24 cellular contexts compared by ENCODE assay signal in genomic region chr19:39672473-39672872, GRCh38. TPM values are rescaled to one million over a fixed set of nuclear protein-coding genes. Genes with fewer than 3 reads are reported as not detected.
"Had no signal": no experiment of that assay in that cellular context is flagged by ENCODE, and none has a peak within 500 bp of the region (broad histone marks: within the 10 kb centered on the region; RNA-seq: fewer than 3 reads in every experiment).

No MANE protein-coding gene starts in this region.

- ATAC-seq: gastroesophageal sphincter; natural killer cell treated with Interleukin-12 subunit alpha and Interleukin-12 subunit beta and Interleukin-15 and Interleukin-18, amount 100 ng/mL, for 72 hours had no signal

- H3K9me3 Mint-ChIP-seq: memory B cell; mesothelial cell of epicardium; natural killer cell treated with Interleukin-12 subunit alpha and Interleukin-12 subunit beta and Interleukin-15 and Interleukin-18, amount 100 ng/mL, for 72 hours; neural progenitor cell; stimulated activated memory B cell treated with anti-CD40 and anti-IgM and Interleukin-4, amounts not matched to agents 10 μg/mL and 1 μg/mL and 100 μg/mL, for 72 hours; stimulated activated naive CD8-positive, alpha-beta T cell treated with anti-CD3 and anti-CD28 coated beads, Interleukin-15, Interleukin-2, amounts not matched to agents 100 ng/mL and 50 ng/mL, for 24 hours had no signal

- FAIRE-seq: endometrium had no signal

- H3K4me1 Mint-ChIP-seq: immature natural killer cell, neural progenitor cell had no signal

- H3K4me2 ChIP-seq: neural progenitor cell had no signal

- H3K27ac Mint-ChIP-seq: immature natural killer cell; memory B cell; mesothelial cell of epicardium; natural killer cell treated with Interleukin-12 subunit alpha and Interleukin-12 subunit beta and Interleukin-15 and Interleukin-18, amount 100 ng/mL, for 72 hours; neural progenitor cell; progenitor cell of endocrine pancreas; stimulated activated memory B cell treated with anti-CD40 and anti-IgM and Interleukin-4, amounts not matched to agents 10 μg/mL and 1 μg/mL and 100 μg/mL, for 72 hours; stimulated activated naive CD8-positive, alpha-beta T cell treated with anti-CD3 and anti-CD28 coated beads, Interleukin-15, Interleukin-2, amounts not matched to agents 100 ng/mL and 50 ng/mL, for 24 hours had no signal

- H3K27ac ChIP-seq: gastroesophageal sphincter, left lung, lower lobe of right lung, neural progenitor cell, ovary, spleen, tibial artery, upper lobe of right lung, vagina had no signal

- H3K36me3 Mint-ChIP-seq: immature natural killer cell; memory B cell; mesothelial cell of epicardium; natural killer cell treated with Interleukin-12 subunit alpha and Interleukin-12 subunit beta and Interleukin-15 and Interleukin-18, amount 100 ng/mL, for 72 hours; neural progenitor cell; stimulated activated memory B cell treated with anti-CD40 and anti-IgM and Interleukin-4, amounts not matched to agents 10 μg/mL and 1 μg/mL and 100 μg/mL, for 72 hours had no signal

- H3K9ac ChIP-seq: neural progenitor cell had no signal

- H3K4me1 ChIP-seq: gastroesophageal sphincter, left lung, neural progenitor cell, tibial artery, upper lobe of right lung, vagina had no signal

- DNase-seq: left lung, lower lobe of right lung, ovary, spleen, tibial artery, upper lobe of right lung had no signal

- H3K36me3 ChIP-seq: gastroesophageal sphincter, left lung, lower lobe of right lung, neural progenitor cell, ovary, spleen, tibial artery, upper lobe of right lung, vagina had no signal

- H3K4me3 ChIP-seq: gastroesophageal sphincter, left lung, lower lobe of right lung, neural progenitor cell, ovary, spleen, tibial artery, upper lobe of right lung, vagina had no signal

- H3K9me3 ChIP-seq: gastroesophageal sphincter, left lung, lower lobe of right lung, ovary, tibial artery, upper lobe of right lung, vagina had no signal

- H3K27me3 ChIP-seq: left lung, neural progenitor cell, ovary, upper lobe of right lung, vagina had no signal

- H3K4me3 Mint-ChIP-seq: immature natural killer cell; memory B cell; mesothelial cell of epicardium; natural killer cell treated with Interleukin-12 subunit alpha and Interleukin-12 subunit beta and Interleukin-15 and Interleukin-18, amount 100 ng/mL, for 72 hours; neural progenitor cell; stimulated activated memory B cell treated with anti-CD40 and anti-IgM and Interleukin-4, amounts not matched to agents 10 μg/mL and 1 μg/mL and 100 μg/mL, for 72 hours; stimulated activated naive CD8-positive, alpha-beta T cell treated with anti-CD3 and anti-CD28 coated beads, Interleukin-15, Interleukin-2, amounts not matched to agents 100 ng/mL and 50 ng/mL, for 24 hours had no signal

RNA-seq across cellular contexts. Expression of gene LGALS16, which starts 16.8 kb away (rescaled TPM):
- total RNA-seq: esophagus mucosa; fibroblast of villous mesenchyme; gastroesophageal sphincter; left lung; lower lobe of right lung; mesothelial cell of epicardium; mucosa of gallbladder; myocyte; natural killer cell treated with Interleukin-12 subunit alpha and Interleukin-12 subunit beta and Interleukin-15 and Interleukin-18, amount 100 ng/mL, for 72 hours; ovary; progenitor cell of endocrine pancreas; renal cortical epithelial cell; spleen; temporal lobe; upper lobe of right lung; vagina had no signal
- polyA plus RNA-seq: immature natural killer cell, keratinocyte, ovary, spleen had no signal

RNA-seq across cellular contexts. Expression of gene LGALS14, which starts 31.8 kb away (rescaled TPM):
- total RNA-seq: esophagus mucosa; fibroblast of villous mesenchyme; gastroesophageal sphincter; left lung; lower lobe of right lung; mucosa of gallbladder; myocyte; natural killer cell treated with Interleukin-12 subunit alpha and Interleukin-12 subunit beta and Interleukin-15 and Interleukin-18, amount 100 ng/mL, for 72 hours; ovary; progenitor cell of endocrine pancreas; renal cortical epithelial cell; spleen; temporal lobe; upper lobe of right lung; vagina had no signal
- polyA plus RNA-seq: immature natural killer cell, keratinocyte, ovary, spleen had no signal
